In genomic region chr6:87341899-87342298, GRCh38 we compare ENCODE assay signal across 1 cellular context.
TF ChIP-seq lines count a peak whose summit lies in the region.

No MANE protein-coding gene starts in this region.

TF ChIP-seq in HepG2, 621 proteins besides CTCF, POLR2A, EP300 and RAD21:
- no peak for TF ChIP-seq ZNF839 (CRISPR knock-in tag; IDR thresholded peaks at IDR 0.05; ENCODE audit: borderline replicate concordance)
